9 cellular contexts compared by ENCODE assay signal in the genomic region with DNA sequence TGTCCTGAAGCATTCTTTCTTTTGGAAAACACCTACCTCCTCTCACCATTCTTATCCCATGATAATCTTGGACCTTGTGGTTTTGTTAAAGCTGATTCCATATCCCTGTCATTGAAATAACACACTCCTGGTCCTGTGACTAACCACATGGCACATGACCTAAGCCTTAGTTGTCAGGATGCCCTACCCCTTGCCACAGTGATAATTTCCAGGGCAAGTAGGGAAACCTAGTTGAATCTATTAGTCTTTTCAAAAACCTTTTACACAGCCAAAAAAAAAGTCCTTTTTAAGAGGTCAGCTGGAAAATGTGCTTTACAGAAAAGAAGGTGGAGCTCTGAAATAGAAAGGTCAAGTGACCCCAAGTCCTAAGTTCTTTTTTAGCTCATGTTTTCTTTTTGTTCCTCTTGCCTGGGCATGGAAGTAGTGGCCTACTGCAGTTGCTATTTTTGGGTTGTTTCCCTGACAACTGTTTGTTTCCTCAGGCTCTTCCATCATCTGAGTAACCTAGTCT.
DNase-seq lines count a peak whose midpoint lies in the region; ATAC-seq and TF ChIP-seq lines count a peak whose summit lies in the region.
"Had no signal": no experiment of that assay in that cellular context is flagged by ENCODE, and none has a peak within 500 bp of the region (broad histone marks: within the 10 kb centered on the region; RNA-seq: fewer than 3 reads in every experiment).

No MANE protein-coding gene starts in this region.

- H3K4me3 ChIP-seq in gastrocnemius medialis, result no peak overlapping the region

- H3K36me3 Mint-ChIP-seq in T-helper 17 cell (ENCODE audit: low read depth), result no peaks in the 10 kb centered on the region

- intact Hi-C loops in gastrocnemius medialis (cut with DNase I; ENCODE audit: low total_unique reads), result no loop called here

- H3K4me1 ChIP-seq in gastrocnemius medialis, result peaks cover 13 to 14% of the 10 kb centered on the region in 2 donors

- peak overlapping the region in 3 of 4 donors; percentile 60 to 71 (median 71) for H3K27ac ChIP-seq in gastrocnemius medialis

- no peaks in the 10 kb centered on the region for H3K27me3 Mint-ChIP-seq in T-helper 17 cell
- H3K27me3 Mint-ChIP-seq: effector memory CD8-positive, alpha-beta T cell had no signal

- ATAC-seq in gastrocnemius medialis (peak; percentile 86 to 91), HG02759 (IDR thresholded peaks at IDR 0.05; ENCODE audit: unreplicated experiment) (no peak), GM19467 (IDR thresholded peaks at IDR 0.05; ENCODE audit: unreplicated experiment) (no peak), HG02938 (IDR thresholded peaks at IDR 0.05; ENCODE audit: unreplicated experiment) (no peak), T-helper 17 cell (no peak)
- ATAC-seq: effector memory CD8-positive, alpha-beta T cell had no signal

- TF ChIP-seq POLR2A in gastrocnemius medialis (IDR thresholded peaks at IDR 0.05), result peak in 1 of 2 donors; percentile 28

- no peaks in the 10 kb centered on the region for H3K36me3 ChIP-seq in gastrocnemius medialis

- in situ Hi-C loops in gastrocnemius medialis (cut with MboI; ENCODE audit: low sequenced_read_pairs in 4 of 4), result no loop called here

- H3K27ac Mint-ChIP-seq in T-helper 17 cell, result no peak overlapping the region
- H3K27ac Mint-ChIP-seq: effector memory CD8-positive, alpha-beta T cell had no signal

- TF ChIP-seq CTCF in gastrocnemius medialis (IDR thresholded peaks at IDR 0.05 in 4 of 5, conservative IDR thresholded peaks at IDR 0.05 in 1 of 5), result no peak

- DNase-seq in GM04504 (ENCODE audit: low read depth) (peak; percentile 47), RKO (ENCODE audit: low spot score) (peak; percentile 92), fibroblast of peridontal ligament (ENCODE audit: extremely low read depth) (peak; percentile 79), gastrocnemius medialis (peak; percentile 7 to 15), T-helper 17 cell (no peak)
- DNase-seq: effector memory CD8-positive, alpha-beta T cell had no signal

- H3K27me3 ChIP-seq in gastrocnemius medialis, result no peaks in the 10 kb centered on the region

- H3K4me3 Mint-ChIP-seq in T-helper 17 cell, result no peak overlapping the region
- H3K4me3 Mint-ChIP-seq: effector memory CD8-positive, alpha-beta T cell had no signal

- H3K9me3 ChIP-seq in gastrocnemius medialis, result no peaks in the 10 kb centered on the region
- H3K9me3 ChIP-seq in T-helper 17 cell (ENCODE audit: control insufficient read depth, low read length, poor library complexity, severe bottlenecking), result no peaks in the 10 kb centered on the region

- no peaks in the 10 kb centered on the region for H3K4me1 Mint-ChIP-seq in T-helper 17 cell

Comparison
In these comparisons a context has a peak if more than half of its experiments do, and no peak if none do; other contexts are left out.
1. DNase-seq: peak in GM04504 (single experiment), RKO (single experiment), fibroblast of peridontal ligament (single experiment) and gastrocnemius medialis (2 of 2); none in T-helper 17 cell (0 of 3).
2. ATAC-seq: peak in gastrocnemius medialis (2 of 2); none in HG02759 (single experiment), GM19467 (single experiment), HG02938 (single experiment) and T-helper 17 cell (single experiment).